Comparison of ENCODE assay signal across 19 cellular contexts in the genomic region with DNA sequence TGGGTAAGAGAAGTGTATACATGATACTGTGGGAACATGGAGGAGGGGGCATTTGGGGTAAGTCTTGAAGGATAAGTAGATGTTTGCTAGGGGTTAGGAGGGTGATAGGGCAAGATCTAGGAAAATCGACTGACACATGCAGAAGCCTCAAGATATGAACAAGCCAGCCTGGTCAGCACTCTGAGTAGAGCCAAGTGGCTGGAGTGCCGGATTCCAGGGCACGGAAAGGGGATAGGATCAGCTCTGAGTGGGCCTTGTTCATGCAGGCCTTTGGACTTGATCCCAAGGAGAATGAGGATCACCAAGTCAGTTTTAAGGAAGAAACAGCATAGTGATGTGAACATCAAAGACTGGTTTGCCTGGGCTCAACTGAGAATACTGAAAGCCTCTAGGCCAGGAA. TPM values are rescaled to one million over a fixed set of nuclear protein-coding genes. Genes with fewer than 3 reads are reported as not detected.
DNase-seq lines count a peak whose midpoint lies in the region; ATAC-seq lines count a peak whose summit lies in the region.
"Had no signal": no experiment of that assay in that cellular context is flagged by ENCODE, and none has a peak within 500 bp of the region (broad histone marks: within the 10 kb centered on the region; RNA-seq: fewer than 3 reads in every experiment).

No MANE protein-coding gene starts in this region.

- no peak for ATAC-seq in left lobe of liver
- ATAC-seq: A549, GM23338, HCT116 had no signal

- peak; percentile 25 for DNase-seq in activated effector memory CD4-positive, alpha-beta T cell treated with anti-CD3 and anti-CD28 coated beads, Interleukin-2, amount 50 U/mL, for 16 hours
- DNase-seq in activated effector memory CD4-positive, alpha-beta T cell treated with Interleukin-2 at 50 U/mL for 16 hours = no peak
- DNase-seq in left lobe of liver (ENCODE audit: low spot score) (peak; percentile 35), posterior vena cava (ENCODE audit: low spot score) (peak; percentile 41), SIG-M5 (lab: John Stamatoyannopoulos, UW) (no peak), D341Med (ENCODE audit: low spot score) (no peak)
- DNase-seq: 8988T; ACHN; AML-193; BE2C; CD4-positive, alpha-beta T cell; CD8-positive, alpha-beta memory T cell; DMS53; DMS79 treated with DMSO at 0.1 percent for 48 hours; GF-D8; H9 had no signal

- intact Hi-C loops in posterior vena cava (cut with DNase I) = no loop called here

RNA-seq across cellular contexts. Expression of a gene that starts 24.3 kb away (rescaled TPM):
- 80.9 TPM for total RNA-seq in left lobe of liver
- 10 to 100 TPM; 72.6 to 79.2 TPM for total RNA-seq in posterior vena cava

RNA-seq across cellular contexts. Expression of a gene that starts 30.3 kb away (rescaled TPM):
- 10.3 TPM for total RNA-seq in left lobe of liver
- total RNA-seq in posterior vena cava = 10 to 100 TPM; 20.2 to 22.7 TPM

Comparison
In these comparisons a context has a peak if more than half of its experiments do, and no peak if none do; other contexts are left out.
1. DNase-seq: peak in activated effector memory CD4-positive, alpha-beta T cell treated with anti-CD3 and anti-CD28 coated beads, Interleukin-2, amount 50 U/mL, for 16 hours (single experiment), left lobe of liver (single experiment) and posterior vena cava (single experiment); none in activated effector memory CD4-positive, alpha-beta T cell treated with Interleukin-2 at 50 U/mL for 16 hours (single experiment), SIG-M5 (single experiment) and D341Med (single experiment).